Comparison of ENCODE assay signal across 19 cellular contexts in the genomic region with DNA sequence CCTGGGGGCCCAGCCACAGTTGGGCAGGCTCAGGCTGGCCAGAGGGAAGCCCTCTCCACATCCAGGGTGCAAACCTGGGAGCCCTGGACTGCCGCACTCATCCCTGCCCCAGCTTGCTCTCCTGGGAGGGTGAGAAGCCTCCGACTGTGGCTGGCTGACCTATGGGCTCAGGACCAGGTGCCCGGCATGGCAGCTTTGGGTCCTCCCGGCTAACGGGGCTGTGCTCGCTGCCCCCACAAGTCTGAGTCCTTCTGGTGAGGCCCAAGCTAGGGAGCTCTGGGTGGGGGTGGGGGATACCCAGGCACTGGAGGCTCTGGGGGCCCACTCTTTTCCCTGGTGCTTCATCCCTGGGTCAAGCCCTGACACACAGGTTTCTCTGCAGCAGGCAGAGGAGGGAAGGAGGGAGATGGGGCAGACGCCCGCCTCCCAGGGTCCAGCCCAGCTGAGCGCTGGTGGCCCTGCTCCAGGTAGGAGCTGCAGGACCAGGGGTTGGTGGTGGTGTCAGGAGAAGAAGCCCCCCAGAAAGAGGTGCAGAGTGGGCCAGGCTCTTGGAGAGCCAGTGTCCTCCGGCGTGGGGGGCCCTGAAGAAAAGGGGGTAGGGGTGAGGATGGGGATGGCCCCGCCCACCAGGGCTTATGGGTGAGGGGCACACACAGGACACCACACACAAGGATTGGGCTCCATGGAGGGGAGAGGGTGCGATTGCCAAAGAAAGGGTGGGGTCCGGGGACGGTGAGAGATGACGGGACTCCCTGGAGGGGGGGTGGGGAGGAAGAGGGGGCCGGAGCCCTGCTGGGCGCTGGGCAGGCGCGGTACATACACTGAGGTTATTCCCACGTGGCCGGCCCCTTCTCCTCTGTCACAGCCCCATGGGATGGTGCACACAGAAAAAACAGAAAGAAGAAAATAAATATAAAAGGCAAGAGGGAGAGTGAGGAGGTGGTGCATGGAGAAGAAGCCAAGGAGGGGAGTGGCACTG. TPM values are rescaled to one million over a fixed set of nuclear protein-coding genes. Genes with fewer than 3 reads are reported as not detected.
DNase-seq lines count a peak whose midpoint lies in the region; ATAC-seq and TF ChIP-seq lines count a peak whose summit lies in the region.
"Had no signal": no experiment of that assay in that cellular context is flagged by ENCODE, and none has a peak within 500 bp of the region (broad histone marks: within the 10 kb centered on the region; RNA-seq: fewer than 3 reads in every experiment).

No MANE protein-coding gene starts in this region.

- no peak for TF ChIP-seq CTCF in GM12875 (IDR thresholded peaks at IDR 0.05; ENCODE audit: borderline replicate concordance, insufficient read depth, low read depth, low read length)
- TF ChIP-seq CTCF in nephron (IDR thresholded peaks at IDR 0.05; ENCODE audit: unreplicated experiment in 3 of 3): no peak

- H3K36me3 Mint-ChIP-seq in T-helper 2 cell treated with Interferon-gamma antibody and Interleukin-4, amounts not matched to agents 5 μg/mL and 100 μg/mL, for 36 hours (ENCODE audit: low read depth): no peaks in the 10 kb centered on the region
- H3K36me3 Mint-ChIP-seq in activated T-helper 17 cell treated with anti-CD3 and anti-CD28 coated beads, Interleukin-2, amount 50 U/mL, for 72 hours (ENCODE audit: low read depth): no peaks in the 10 kb centered on the region
- H3K36me3 Mint-ChIP-seq in nephron (ENCODE audit: low read depth): no peaks in the 10 kb centered on the region

- no peak for ATAC-seq in activated T-helper 17 cell treated with anti-CD3 and anti-CD28 coated beads, Interleukin-2, amount 50 U/mL, for 72 hours (replicated peaks)
- no peak for ATAC-seq in GM21723 (IDR thresholded peaks at IDR 0.05; ENCODE audit: unreplicated experiment)

- H3K4me3 Mint-ChIP-seq in T-helper 2 cell treated with Interferon-gamma antibody and Interleukin-4, amounts not matched to agents 5 μg/mL and 100 μg/mL, for 36 hours: no peak overlapping the region
- peak overlapping the region; percentile 86 for H3K4me3 Mint-ChIP-seq in activated T-helper 17 cell treated with anti-CD3 and anti-CD28 coated beads, Interleukin-2, amount 50 U/mL, for 72 hours
- no peak overlapping the region for H3K4me3 Mint-ChIP-seq in nephron

- peak overlapping the region; percentile 35 for H3K27ac Mint-ChIP-seq in T-helper 2 cell treated with Interferon-gamma antibody and Interleukin-4, amounts not matched to agents 5 μg/mL and 100 μg/mL, for 36 hours
- no peak overlapping the region for H3K27ac Mint-ChIP-seq in activated T-helper 17 cell treated with anti-CD3 and anti-CD28 coated beads, Interleukin-2, amount 50 U/mL, for 72 hours
- H3K27ac Mint-ChIP-seq in nephron: peak overlapping the region in 2 of 3 experiments; percentile 48 to 59
- H3K27ac Mint-ChIP-seq: progenitor cell of endocrine pancreas had no signal

- no peaks in the 10 kb centered on the region for H3K9me3 Mint-ChIP-seq in T-helper 2 cell treated with Interferon-gamma antibody and Interleukin-4, amounts not matched to agents 5 μg/mL and 100 μg/mL, for 36 hours
- no peaks in the 10 kb centered on the region for H3K9me3 Mint-ChIP-seq in activated T-helper 17 cell treated with anti-CD3 and anti-CD28 coated beads, Interleukin-2, amount 50 U/mL, for 72 hours
- H3K9me3 Mint-ChIP-seq in nephron: no peaks in the 10 kb centered on the region

- no peak for DNase-seq in T-helper 2 cell treated with Interferon-gamma antibody and Interleukin-4, amounts not matched to agents 5 μg/mL and 100 μg/mL, for 36 hours (ENCODE audit: low spot score)
- DNase-seq in T-helper 2 cell: no peak
- DNase-seq in stimulated activated CD4-positive, alpha-beta T cell treated with anti-CD3 and anti-CD28 coated beads, Interleukin-4, amount 100 ng/mL, for 4 hours: no peak
- DNase-seq in stimulated activated CD4-positive, alpha-beta T cell treated with anti-CD3 and anti-CD28 coated beads, Interleukin-4, amount 100 ng/mL, for 1 hour: no peak
- DNase-seq: activated gamma-delta T cell; BE2C; DMS 273 treated with DMSO at 0.1 percent for 48 hours; lower lobe of right lung; MM.1S; NCI-H187; NCI-H345; small intestine; stimulated activated CD8-positive, alpha-beta memory T cell treated with anti-CD3 and anti-CD28 coated beads, Interleukin-4, amount 100 ng/mL, for 48 hours had no signal

- peak overlapping the region; percentile 1 for H3K4me3 ChIP-seq in GM12875 (ENCODE audit: low read depth, low read length)
- H3K4me3 ChIP-seq: thoracic aorta had no signal

- H3K4me1 Mint-ChIP-seq in T-helper 2 cell treated with Interferon-gamma antibody and Interleukin-4, amounts not matched to agents 5 μg/mL and 100 μg/mL, for 36 hours (ENCODE audit: low read depth): peaks cover 11% of the 10 kb centered on the region
- H3K4me1 Mint-ChIP-seq in activated T-helper 17 cell treated with anti-CD3 and anti-CD28 coated beads, Interleukin-2, amount 50 U/mL, for 72 hours: peaks cover 21% of the 10 kb centered on the region
- H3K4me1 Mint-ChIP-seq in nephron: peaks cover 13% of the 10 kb centered on the region

- H3K27me3 Mint-ChIP-seq in T-helper 2 cell treated with Interferon-gamma antibody and Interleukin-4, amounts not matched to agents 5 μg/mL and 100 μg/mL, for 36 hours (ENCODE audit: low read depth): no peaks in the 10 kb centered on the region
- no peaks in the 10 kb centered on the region for H3K27me3 Mint-ChIP-seq in activated T-helper 17 cell treated with anti-CD3 and anti-CD28 coated beads, Interleukin-2, amount 50 U/mL, for 72 hours
- no peaks in the 10 kb centered on the region for H3K27me3 Mint-ChIP-seq in nephron (ENCODE audit: low read depth)
- H3K27me3 Mint-ChIP-seq: progenitor cell of endocrine pancreas had no signal

RNA-seq across cellular contexts. Expression of a gene that starts 59.9 kb away (rescaled TPM):
- 100 to 1,000 TPM in 1 of 2 donors, 10 to 100 TPM in 1; 85.9 to 140 TPM for total RNA-seq in activated T-helper 17 cell treated with anti-CD3 and anti-CD28 coated beads, Interleukin-2, amount 50 U/mL, for 72 hours

RNA-seq across cellular contexts. Expression of a gene that starts 59.9 kb away (rescaled TPM):
- 10 to 100 TPM; 76.4 to 91.3 TPM for total RNA-seq in activated T-helper 17 cell treated with anti-CD3 and anti-CD28 coated beads, Interleukin-2, amount 50 U/mL, for 72 hours
